ENCODE assay signal across 8 cellular contexts in the genomic region with DNA sequence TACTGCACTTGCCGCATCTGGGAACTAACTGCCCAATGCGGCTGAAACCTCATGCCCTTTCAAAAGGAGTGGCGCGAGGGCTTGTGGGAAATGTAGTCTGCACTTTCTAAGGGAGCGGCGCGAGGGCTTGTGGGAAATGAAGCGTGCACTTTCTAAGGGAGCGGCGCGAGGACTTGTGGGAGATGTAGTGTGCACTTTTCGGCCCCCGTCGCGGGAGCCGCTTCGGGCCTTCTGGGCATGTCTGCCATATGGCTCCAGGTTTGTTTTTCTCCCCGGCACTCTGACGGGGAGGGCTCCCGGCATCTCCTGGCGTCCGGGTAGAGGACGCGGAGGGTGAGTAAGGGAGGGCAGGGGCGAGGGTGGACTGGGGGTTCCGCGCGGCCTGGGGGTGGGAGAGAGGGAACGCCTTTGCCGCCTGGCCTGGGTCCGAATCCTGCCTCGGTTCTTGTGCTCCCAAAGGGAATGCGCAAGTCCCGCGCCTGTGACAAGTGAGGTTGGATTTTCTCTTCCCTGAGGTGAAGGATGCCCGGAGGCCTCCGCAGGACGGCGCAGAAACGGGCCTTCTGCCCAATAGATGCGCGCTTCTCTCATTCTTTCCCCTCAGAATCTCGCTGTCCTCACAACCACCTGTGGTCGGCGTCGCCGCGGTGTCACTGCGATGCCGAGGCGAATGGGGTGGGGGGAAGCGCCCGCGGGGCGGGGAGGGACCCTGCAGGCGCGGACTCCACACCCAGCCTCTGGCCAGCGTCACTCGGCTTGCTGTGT. TPM values are rescaled to one million over a fixed set of nuclear protein-coding genes. Genes with fewer than 3 reads are reported as not detected.
A peak's percentile ranks its signal among the peaks of the same experiment; 100 is the strongest.
DNase-seq lines count a peak whose midpoint lies in the region; ATAC-seq, FAIRE-seq and TF ChIP-seq lines count a peak whose summit lies in the region.

ZNF37A (plus strand) TSS at position 180 of the 765 bp plus-strand sequence. CDS start 2,281 bp downstream, outside the sequence.

- H3K4me2 ChIP-seq in OCI-LY7 (ENCODE audit: low read length) = peak within 1 kb of the TSS; percentile 99

- peak within 1 kb of the TSS; percentile 90 for H2AFZ ChIP-seq in OCI-LY7 (ENCODE audit: low read length)

- peaks cover 11% of the 10 kb centered on the region; the same call in 1 of the 2 replicates for H3K79me2 ChIP-seq in OCI-LY7 (ENCODE audit: insufficient read depth, low read depth, low read length)

- BruUV-seq in OCI-LY7 (replicated peaks; lab: Mats Ljungman, UMichigan) = no TSS peak

- H3K4me1 ChIP-seq in OCI-LY7 (ENCODE audit: insufficient read depth, low read length, poor library complexity, severe bottlenecking) = peaks cover 12% of the 10 kb centered on the region
- peaks cover 16% of the 10 kb centered on the region for H3K4me1 ChIP-seq in mononuclear cell (ENCODE audit: insufficient read depth, low read length)

- H3K9me2 ChIP-seq in OCI-LY7 (ENCODE audit: insufficient read depth, low read length) = no peaks in the 10 kb centered on the region

- DNase-seq in D721Med (ENCODE audit: insufficient read length, low spot score) (peak; percentile 70), HuH-7.5 (ENCODE audit: low spot score) (peak; percentile 61), OCI-LY7 (ENCODE audit: low spot score) (peak; percentile 96), activated T-cell treated with anti-CD3 and anti-CD28 coated beads for 1 hour (ENCODE audit: low read depth) (peak; percentile 82), epidermal melanocyte (ENCODE audit: insufficient read length, low spot score) (peak; percentile 78)
- peak; percentile 75 to 83 for DNase-seq in stimulated activated CD8-positive, alpha-beta memory T cell treated with anti-CD3 and anti-CD28 coated beads, Interleukin-4, amount 100 ng/mL, for 1 hour (ENCODE audit: low read depth in 2 of 2, low spot score in 1 of 2)

- peak within 1 kb of the TSS; percentile 28 for H3K27ac ChIP-seq in OCI-LY7 (ENCODE audit: low read depth, low read length, poor library complexity, severe bottlenecking)

- H3K4me3 ChIP-seq in OCI-LY7 (ENCODE audit: low read depth, low read length, poor library complexity, severe bottlenecking) (peak within 1 kb of the TSS; percentile 81), mononuclear cell (ENCODE audit: low read length) (peak within 1 kb of the TSS; percentile 79)

- no peak for FAIRE-seq in D721Med (lab: Jason Lieb, UNC)

- H3K36me3 ChIP-seq in OCI-LY7 (ENCODE audit: insufficient read depth, low read length) = peaks cover 41% of the 10 kb centered on the region

- no peak for TF ChIP-seq CTCF in D721Med (IDR thresholded peaks at IDR 0.05; ENCODE audit: insufficient read depth, missing control alignments)
- no peak for TF ChIP-seq CTCF in OCI-LY7 (conservative IDR thresholded peaks at IDR 0.05; ENCODE audit: low read length)

- intact Hi-C loops in OCI-LY7 (cut with micrococcal nuclease; ENCODE audit: unreplicated experiment) = loop anchor here (1.0 kb wide), 3 partner anchors 83 to 237 kb away; partner anchors contain the start of genes ZNF248 and ZNF25

- ATAC-seq in GM21526 (IDR thresholded peaks at IDR 0.05; ENCODE audit: low FRiP score, unreplicated experiment) = peak; percentile 97

- POLR2A ChIA-PET in OCI-LY7 (lab: Charles Lee) = interaction anchor here (0.6 to 2.0 kb wide), 9 partner anchors 9 to 240 kb away, joined by 3 to 13 read pairs (median 3); partner anchors contain the start of gene ZNF33A

- H3K9me3 ChIP-seq in OCI-LY7 (ENCODE audit: low read length) (peaks cover 7% of the 10 kb centered on the region; the same call in 1 of the 2 replicates), mononuclear cell (ENCODE audit: low read depth, low read length) (no peaks in the 10 kb centered on the region)

- CTCF ChIA-PET in OCI-LY7 (lab: Charles Lee; ENCODE audit: unreplicated experiment) = interaction anchor here (0.6 kb wide), 1 partner anchor 117 kb away, joined by 3 read pairs; no protein-coding TSS in a partner anchor

- H3K27me3 ChIP-seq in mononuclear cell (ENCODE audit: insufficient read depth, low read length) = no peaks in the 10 kb centered on the region

- no peaks in the 10 kb centered on the region for H4K20me1 ChIP-seq in OCI-LY7 (ENCODE audit: insufficient read depth, low read length)

RNA-seq across cellular contexts. Expression of gene ZNF37A, which starts in this region (rescaled TPM):
- total RNA-seq in OCI-LY7 (2014; rRNA removed; shearing (Covaris generic)) = 21.2 and 21.6 TPM in 2 replicates
- total RNA-seq in OCI-LY7 (2022) = 38.1 and 40.3 TPM in 2 replicates
- total RNA-seq in mononuclear cell = 9.1 TPM

Comparison
In these comparisons a context has a peak if more than half of its experiments do, and no peak if none do; other contexts are left out.
1. Peak in every context shown above with its lines: DNase-seq, ATAC-seq, H3K4me3 ChIP-seq and H3K27ac ChIP-seq.